In the genomic region with DNA sequence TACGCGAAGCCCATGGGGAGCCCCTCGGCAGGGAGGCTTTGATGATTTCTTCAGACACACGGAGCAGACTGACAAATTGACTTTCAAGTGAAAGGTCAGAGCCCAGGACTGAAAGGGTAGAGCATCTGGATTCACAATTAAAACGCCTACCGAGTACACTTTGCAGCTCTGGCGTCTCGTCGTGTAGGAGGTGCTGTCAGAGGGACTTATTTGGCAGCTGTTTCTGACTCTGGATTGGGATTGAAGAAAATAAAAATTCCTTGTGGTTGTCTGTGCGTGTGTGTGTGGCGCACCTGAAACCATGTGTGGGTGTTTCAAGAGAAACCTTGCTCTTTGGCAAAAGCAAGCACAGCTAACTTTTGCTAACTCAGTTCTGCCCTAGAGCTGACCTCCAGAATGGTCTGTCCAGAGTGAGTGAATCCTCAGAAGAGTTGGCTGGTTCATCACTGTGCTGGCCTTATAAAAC, we compare ENCODE assay signal across 1 cellular context.
TF ChIP-seq lines count a peak whose summit lies in the region.

No MANE protein-coding gene starts in this region.

TF ChIP-seq in GM23338, 12 proteins besides CTCF, POLR2A, EP300 and RAD21 (continued from another document):
- TF ChIP-seq ZNF462 (CRISPR knock-in tag; IDR thresholded peaks at IDR 0.05) (no peak), EZH2phosphoT487 (IDR thresholded peaks at IDR 0.05; ENCODE audit: unreplicated experiment) (no peak), STAT1 (IDR thresholded peaks at IDR 0.05; ENCODE audit: unreplicated experiment) (no peak), POLR2AphosphoS5 (IDR thresholded peaks at IDR 0.05; ENCODE audit: low read depth) (no peak), ZNF114 (CRISPR knock-in tag; IDR thresholded peaks at IDR 0.05) (no peak), CREB1 (CRISPR knock-in tag; IDR thresholded peaks at IDR 0.05; ENCODE audit: low read depth) (no peak), JUNB (IDR thresholded peaks at IDR 0.05; ENCODE audit: unreplicated experiment) (no peak), EZH2 (IDR thresholded peaks at IDR 0.05; ENCODE audit: low read depth, unreplicated experiment) (no peak)
- TF ChIP-seq, protein P1, sequence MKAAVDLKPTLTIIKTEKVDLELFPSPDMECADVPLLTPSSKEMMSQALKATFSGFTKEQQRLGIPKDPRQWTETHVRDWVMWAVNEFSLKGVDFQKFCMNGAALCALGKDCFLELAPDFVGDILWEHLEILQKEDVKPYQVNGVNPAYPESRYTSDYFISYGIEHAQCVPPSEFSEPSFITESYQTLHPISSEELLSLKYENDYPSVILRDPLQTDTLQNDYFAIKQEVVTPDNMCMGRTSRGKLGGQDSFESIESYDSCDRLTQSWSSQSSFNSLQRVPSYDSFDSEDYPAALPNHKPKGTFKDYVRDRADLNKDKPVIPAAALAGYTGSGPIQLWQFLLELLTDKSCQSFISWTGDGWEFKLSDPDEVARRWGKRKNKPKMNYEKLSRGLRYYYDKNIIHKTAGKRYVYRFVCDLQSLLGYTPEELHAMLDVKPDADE (IDR thresholded peaks at IDR 0.05): no peak
